ENCODE assay signal across 8 cellular contexts in genomic region chr2:202634556-202635440, GRCh38. TPM values are rescaled to one million over a fixed set of nuclear protein-coding genes. Genes with fewer than 3 reads are reported as not detected.
DNase-seq lines count a peak whose midpoint lies in the region; ATAC-seq and TF ChIP-seq lines count a peak whose summit lies in the region.

Gene FAM117B (plus strand): TSS chr2:202634969. CDS start chr2:202635188, 219 bp downstream.

- H3K36me3 ChIP-seq in ascending aorta (no peaks in the 10 kb centered on the region), right atrium auricular region (no peaks in the 10 kb centered on the region), psoas muscle (ENCODE audit: insufficient read depth in 1 of 2, low read depth in 1 of 2) (no peaks in the 10 kb centered on the region), urinary bladder (ENCODE audit: insufficient read depth) (no peaks in the 10 kb centered on the region)

- H3K4me3 ChIP-seq in ascending aorta: peak within 1 kb of the TSS; percentile 75 to 90
- H3K4me3 ChIP-seq in right atrium auricular region: peak within 1 kb of the TSS; percentile 95
- H3K4me3 ChIP-seq in psoas muscle: peak within 1 kb of the TSS; percentile 91
- peak within 1 kb of the TSS; percentile 99 for H3K4me3 ChIP-seq in urinary bladder (ENCODE audit: low read depth, low read length)

- ATAC-seq in GM18505 (IDR thresholded peaks at IDR 0.05; ENCODE audit: unreplicated experiment): peak; percentile 88
- peak; percentile 81 for ATAC-seq in HG02970 (IDR thresholded peaks at IDR 0.05; ENCODE audit: low FRiP score, unreplicated experiment)
- ATAC-seq in psoas muscle: peak; percentile 98 to 99 (median 98)

- WGBS in psoas muscle, 3 donors: 0 to 1% (median 1%) methylated on average over 45 to 83 of the region's 83 CpGs
- under 1% methylated on average over 83 of the region's 83 CpGs for WGBS in urinary bladder

- H3K27me3 ChIP-seq in ascending aorta: no peaks in the 10 kb centered on the region
- no peaks in the 10 kb centered on the region for H3K27me3 ChIP-seq in right atrium auricular region
- no peaks in the 10 kb centered on the region for H3K27me3 ChIP-seq in psoas muscle (ENCODE audit: insufficient read depth in 3 of 3, low read length in 2 of 3)

- TF ChIP-seq POLR2A in GM18505 (IDR thresholded peaks at IDR 0.05; ENCODE audit: borderline replicate concordance, extremely low read depth, insufficient read depth, insufficient read length): peak; percentile 64

- TF ChIP-seq CTCF in ascending aorta (IDR thresholded peaks at IDR 0.05): peak in 1 of 3 experiments; percentile 5
- no peak for TF ChIP-seq CTCF in right atrium auricular region (IDR thresholded peaks at IDR 0.05)
- TF ChIP-seq CTCF in psoas muscle (IDR thresholded peaks at IDR 0.05): no peak

- H3K27ac ChIP-seq in ascending aorta (peak within 1 kb of the TSS; percentile 78 to 87), right atrium auricular region (peak within 1 kb of the TSS; percentile 96 to 98), psoas muscle (peak within 1 kb of the TSS; percentile 87), urinary bladder (ENCODE audit: low read depth) (peak within 1 kb of the TSS; percentile 93)

- DNase-seq in NCI-H187 treated with DMSO at 0.1 percent for 48 hours (lab: John Stamatoyannopoulos, UW) (peak; percentile 54), ascending aorta (ENCODE audit: low spot score in 2 of 2) (peak; percentile 99), right atrium auricular region (ENCODE audit: low spot score) (peak; percentile 99), psoas muscle (peak; percentile 99)

- intact Hi-C loops in T-helper 2 cell treated with Interferon-gamma antibody and Interleukin-4, amounts not matched to agents 100 ng/mL and 5 ng/mL, for 36 hours (cut with micrococcal nuclease): loop anchor here (1.0 to 5.0 kb wide), 9 partner anchors 38 to 1238 kb away; partner anchors contain the start of genes CYP20A1, ICA1L, NBEAL1 and NOP58
- intact Hi-C loops in ascending aorta (cut with DNase I) (loop anchor here (2.0 to 10.0 kb wide), 9 partner anchors 173 to 603 kb away; partner anchors contain the start of genes BMPR2, CARF, CYP20A1 and FZD7), psoas muscle (cut with DNase I) (loop anchor here in 1 of 2 donors (5.0 kb wide), 2 partner anchors 278 to 597 kb away; partner anchors contain the start of genes CARF and WDR12)

- H3K9me3 ChIP-seq in ascending aorta: no peaks in the 10 kb centered on the region
- no peaks in the 10 kb centered on the region for H3K9me3 ChIP-seq in right atrium auricular region
- no peaks in the 10 kb centered on the region for H3K9me3 ChIP-seq in psoas muscle

- H3K4me1 ChIP-seq in ascending aorta: peaks cover 3 to 8% of the 10 kb centered on the region in 2 donors
- H3K4me1 ChIP-seq in right atrium auricular region: peaks cover 0 to 25% of the 10 kb centered on the region in 2 donors
- H3K4me1 ChIP-seq in psoas muscle: no peaks in the 10 kb centered on the region
- H3K4me1 ChIP-seq in urinary bladder (ENCODE audit: insufficient read depth): no peaks in the 10 kb centered on the region

RNA-seq across cellular contexts. Expression of gene FAM117B, which starts in this region (rescaled TPM):
- total RNA-seq in T-helper 2 cell treated with Interferon-gamma antibody and Interleukin-4, amounts not matched to agents 100 ng/mL and 5 ng/mL, for 36 hours: 11.0 and 11.6 TPM in 2 replicates
- total RNA-seq in ascending aorta (30.1 TPM), right atrium auricular region (1 to 10 TPM; 3.3 to 5.2 TPM), psoas muscle (1 to 10 TPM in 2 of 4 donors, under 1 TPM in 2; 0.75 to 2.4 (median 0.90) TPM), urinary bladder (16.5 TPM)
- polyA plus RNA-seq in psoas muscle (under 1 TPM; 0.31 to 0.67 (median 0.39) TPM), urinary bladder (4.5 TPM)

Comparison
In these comparisons a context has a peak if more than half of its experiments do, and no peak if none do; other contexts are left out.
1. Peak in every context shown above with its lines: DNase-seq, ATAC-seq, H3K4me3 ChIP-seq and H3K27ac ChIP-seq.